Comparison of ENCODE assay signal across 8 cellular contexts in genomic region chr17:36545465-36546417, GRCh38. TPM values are rescaled to one million over a fixed set of nuclear protein-coding genes. Genes with fewer than 3 reads are reported as not detected.
DNase-seq lines count a peak whose midpoint lies in the region; ATAC-seq and TF ChIP-seq lines count a peak whose summit lies in the region.

No MANE protein-coding gene starts in this region.

- WGBS in mammary epithelial cell (ENCODE audit: low coverage, missing lambda C conversion rate), result under 1% methylated on average over 9 of the region's 60 CpGs
- WGBS in smooth muscle cell (ENCODE audit: low lambda C conversion rate), result 1% methylated on average over 34 of the region's 60 CpGs

- ATAC-seq in GM18868 (IDR thresholded peaks at IDR 0.05; ENCODE audit: unreplicated experiment), result peak; percentile 66
- ATAC-seq in HG03103 (IDR thresholded peaks at IDR 0.05; ENCODE audit: low read depth, unreplicated experiment), result peak; percentile 56

- peaks cover 21% of the 10 kb centered on the region for H3K4me1 ChIP-seq in mammary epithelial cell (ENCODE audit: insufficient read depth, low read length)
- peaks cover 27% of the 10 kb centered on the region for H3K4me1 ChIP-seq in smooth muscle cell (ENCODE audit: low read depth)

- dilution Hi-C loops in mammary epithelial cell (cut with HindIII; ENCODE audit: low sequenced_read_pairs), result no loop called here

- H3K4me2 ChIP-seq in mammary epithelial cell (ENCODE audit: insufficient read depth, low read depth, low read length), result peak overlapping the region; percentile 82
- peak overlapping the region; percentile 95 for H3K4me2 ChIP-seq in smooth muscle cell

- peaks cover 15% of the 10 kb centered on the region for H3F3A ChIP-seq in smooth muscle cell (ENCODE audit: low read depth)

- H3K36me3 Mint-ChIP-seq in immature natural killer cell, result peaks cover 0 to under 1% (median 0%) of the 10 kb centered on the region in 3 donors

- H3K27ac ChIP-seq in VCaP (peak overlapping the region; percentile 98), mammary epithelial cell (ENCODE audit: insufficient read depth, low read depth, low read length) (peak overlapping the region; percentile 92), smooth muscle cell (ENCODE audit: low read depth) (peak overlapping the region; percentile 93)

- BruUV-seq in mammary epithelial cell (replicated peaks; lab: Mats Ljungman, UMichigan), result TSS peak; percentile 33

- H3K4me3 Mint-ChIP-seq in immature natural killer cell, result peak overlapping the region; percentile 89 to 97 (median 93)

- in situ Hi-C loops in ACHN (cut with HindIII; ENCODE audit: low pct_ligation_motif_present, low pct_unique_long_range_greater_than_20kb, low sequenced_read_pairs), result no loop called here
- in situ Hi-C loops in mammary epithelial cell (cut with MboI; ENCODE audit: low sequenced_read_pairs in 2 of 2), result no loop called here

- peak; percentile 99 for DNase-seq in ACHN
- peak; percentile 95 for DNase-seq in NCI-H2171 treated with DMSO at 0.1 percent for 48 hours (lab: John Stamatoyannopoulos, UW)
- peak; percentile 97 for DNase-seq in mammary epithelial cell
- DNase-seq in immature natural killer cell, result peak; percentile 97 to 98 (median 97)
- peak; percentile 93 for DNase-seq in smooth muscle cell (lab: John Stamatoyannopoulos, UW; ENCODE audit: unreplicated experiment)

- H3K27ac Mint-ChIP-seq in immature natural killer cell, result peak overlapping the region; percentile 91 to 99 (median 95)

- H3K9me3 ChIP-seq in mammary epithelial cell (replicated peaks; ENCODE audit: insufficient read depth, low read length) (no peaks in the 10 kb centered on the region), smooth muscle cell (replicated peaks; ENCODE audit: low read depth) (no peaks in the 10 kb centered on the region)

- H4K20me1 ChIP-seq in mammary epithelial cell (ENCODE audit: insufficient read depth, low read length) (no peaks in the 10 kb centered on the region), smooth muscle cell (ENCODE audit: low read depth) (peaks cover 49% of the 10 kb centered on the region)

- CTCF ChIA-PET in mammary epithelial cell (lab: Charles Lee; ENCODE audit: low non-redundant PET), result interaction anchor here (0.7 kb wide), 1 partner anchor 62 kb away, joined by 3 read pairs; no protein-coding TSS in a partner anchor

- H3K9ac ChIP-seq in mammary epithelial cell (ENCODE audit: insufficient read depth, low read length), result peak overlapping the region; percentile 94
- H3K9ac ChIP-seq in smooth muscle cell (ENCODE audit: low read depth), result peak overlapping the region; percentile 99

- H3K27me3 Mint-ChIP-seq in immature natural killer cell (ENCODE audit: low read depth in 3 of 3), result peaks cover 8 to 23% (median 9%) of the 10 kb centered on the region in 3 donors

- intact Hi-C loops in mammary epithelial cell (cut with micrococcal nuclease), result loop anchor here (2.0 kb wide), 2 partner anchors 45 to 59 kb away; partner anchors contain the start of genes DHRS11 and ZNHIT3

- H3K36me3 ChIP-seq in mammary epithelial cell (ENCODE audit: insufficient read depth, low read length) (no peaks in the 10 kb centered on the region), smooth muscle cell (ENCODE audit: low read depth) (no peaks in the 10 kb centered on the region)

- H3K27me3 ChIP-seq in mammary epithelial cell (ENCODE audit: insufficient read depth, low read length) (no peaks in the 10 kb centered on the region), smooth muscle cell (ENCODE audit: low read depth) (no peaks in the 10 kb centered on the region)

- peak overlapping the region; percentile 63 for H2AFZ ChIP-seq in mammary epithelial cell (ENCODE audit: low read depth, low read length)
- H2AFZ ChIP-seq in smooth muscle cell (ENCODE audit: low read depth), result no peak overlapping the region

- H3K79me2 ChIP-seq in mammary epithelial cell (ENCODE audit: insufficient read depth, low read length) (peaks cover 74% of the 10 kb centered on the region), smooth muscle cell (ENCODE audit: low read depth) (peaks cover 73% of the 10 kb centered on the region)

- no peaks in the 10 kb centered on the region for H3K9me3 Mint-ChIP-seq in immature natural killer cell

- peak overlapping the region; percentile 80 to 85 (median 81) for H3K4me3 ChIP-seq in mammary epithelial cell (replicated peaks in 1 of 3; ENCODE audit: insufficient read depth in 1 of 3, low read depth in 2 of 3, low read length in 3 of 3)
- H3K4me3 ChIP-seq in smooth muscle cell, result peak overlapping the region; percentile 100

- no peak; the same call in 1 of the 2 replicates for TF ChIP-seq CTCF in VCaP (conservative IDR thresholded peaks at IDR 0.05)
- TF ChIP-seq CTCF in mammary epithelial cell (conservative IDR thresholded peaks at IDR 0.05 in 1 of 2, IDR thresholded peaks at IDR 0.05 in 1 of 2; ENCODE audit: extremely low read depth in 1 of 2, insufficient read depth in 1 of 2, low read depth in 1 of 2, low read length in 2 of 2), result no peak
- no peak for TF ChIP-seq CTCF in smooth muscle cell (IDR thresholded peaks at IDR 0.05; ENCODE audit: borderline replicate concordance, insufficient read depth, poor library complexity, severe bottlenecking)

- H3K4me1 Mint-ChIP-seq in immature natural killer cell, result peaks cover 48 to 58% of the 10 kb centered on the region in 2 donors

RNA-seq across cellular contexts. Expression of gene GGNBP2, which starts 1.0 kb away (rescaled TPM):
- total RNA-seq in mammary epithelial cell, result 10 to 100 TPM; 44.2 to 81.9 TPM
- polyA plus RNA-seq in mammary epithelial cell, result 57.8 TPM
- 152 TPM for polyA minus RNA-seq in mammary epithelial cell
- polyA plus RNA-seq in immature natural killer cell, result 10 to 100 TPM; 28.2 to 60.0 (median 35.7) TPM
- 56.6 and 61.8 TPM in 2 replicates for total RNA-seq in smooth muscle cell
- polyA plus RNA-seq in smooth muscle cell, result 54.4 and 68.8 TPM in 2 replicates

RNA-seq across cellular contexts. Expression of gene PIGW, which starts 11.0 kb away (rescaled TPM):
- 10 to 100 TPM; 10.2 to 15.6 TPM for total RNA-seq in mammary epithelial cell
- polyA plus RNA-seq in mammary epithelial cell, result 5.8 TPM
- polyA minus RNA-seq in mammary epithelial cell, result 8.3 TPM
- 10 to 100 TPM in 2 of 3 donors, 1 to 10 TPM in 1; 7.2 to 18.8 (median 11.3) TPM for polyA plus RNA-seq in immature natural killer cell
- total RNA-seq in smooth muscle cell, result 2.3 and 3.4 TPM in 2 replicates
- 4.5 TPM in 2 replicates for polyA plus RNA-seq in smooth muscle cell

RNA-seq across cellular contexts. Expression of gene MYO19, which starts 11.1 kb away (rescaled TPM):
- total RNA-seq in mammary epithelial cell (100 to 1,000 TPM; 103 to 123 TPM), smooth muscle cell (32.8 and 34.8 TPM in 2 replicates)
- polyA plus RNA-seq in mammary epithelial cell (79.1 TPM), immature natural killer cell (1 to 10 TPM; 2.8 to 8.3 (median 4.1) TPM), smooth muscle cell (20.4 and 27.9 TPM in 2 replicates)
- polyA minus RNA-seq in mammary epithelial cell, result 171 TPM

RNA-seq across cellular contexts. Expression of gene DHRS11, which starts 45.9 kb away (rescaled TPM):
- 10 to 100 TPM; 12.2 to 14.3 TPM for total RNA-seq in mammary epithelial cell
- 14.1 TPM for polyA plus RNA-seq in mammary epithelial cell
- 12.0 TPM for polyA minus RNA-seq in mammary epithelial cell
- 1 to 10 TPM in 2 of 3 donors, not detected in 1; 3.3 to 6.0 TPM for polyA plus RNA-seq in immature natural killer cell
- 2.9 and 3.1 TPM in 2 replicates for total RNA-seq in smooth muscle cell
- polyA plus RNA-seq in smooth muscle cell, result 9.4 and 12.2 TPM in 2 replicates

RNA-seq across cellular contexts. Expression of gene MRM1, which starts 55.6 kb away (rescaled TPM):
- 10 to 100 TPM in 1 of 2 donors, 1 to 10 TPM in 1; 4.3 to 10.1 TPM for total RNA-seq in mammary epithelial cell
- polyA plus RNA-seq in mammary epithelial cell, result 8.7 TPM
- polyA minus RNA-seq in mammary epithelial cell, result 0.47 TPM
- polyA plus RNA-seq in immature natural killer cell, result 1 to 10 TPM in 2 of 3 donors, not detected in 1; 2.0 to 6.4 TPM
- total RNA-seq in smooth muscle cell, result 1.7 and 2.9 TPM in 2 replicates
- polyA plus RNA-seq in smooth muscle cell, result 2.2 and 2.8 TPM in 2 replicates

Comparison
In these comparisons a context has a peak if more than half of its experiments do, and no peak if none do; other contexts are left out.
1. Peak in every context shown above with its lines: DNase-seq, ATAC-seq, H3K4me3 ChIP-seq and H3K27ac ChIP-seq.